3 cellular contexts compared by ENCODE assay signal in genomic region chr1:32458798-32459197, GRCh38. TPM values are rescaled to one million over a fixed set of nuclear protein-coding genes. Genes with fewer than 3 reads are reported as not detected.
"Had no signal": no experiment of that assay in that cellular context is flagged by ENCODE, and none has a peak within 500 bp of the region (broad histone marks: within the 10 kb centered on the region; RNA-seq: fewer than 3 reads in every experiment).

No MANE protein-coding gene starts in this region.

RNA-seq across cellular contexts. Expression of gene ZBTB8B, which starts 6.1 kb away (rescaled TPM):
- total RNA-seq: GM23248, HT-29, IMR-90 had no signal
- polyA plus RNA-seq: GM23248, IMR-90 had no signal
